17 cellular contexts compared by ENCODE assay signal in the genomic region with DNA sequence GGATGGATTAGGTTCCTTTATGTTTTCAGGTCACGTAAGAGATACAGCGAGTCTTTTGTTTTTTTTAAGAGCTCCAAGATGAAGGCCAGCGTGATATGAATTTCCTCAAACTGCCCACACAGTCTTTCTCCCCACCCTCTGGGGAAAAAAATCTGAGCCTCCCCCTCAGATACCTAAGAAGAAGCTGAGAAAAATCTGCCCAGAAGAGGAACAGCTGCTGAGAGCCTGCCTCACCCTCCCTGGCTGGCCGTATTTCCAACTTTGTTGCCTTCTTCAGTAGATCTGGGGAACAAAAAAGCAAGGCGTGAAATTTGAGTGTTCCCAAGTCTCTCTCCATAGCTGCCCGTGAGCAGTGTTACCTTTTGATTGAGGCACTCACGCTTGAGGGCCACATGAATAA.
A peak's percentile ranks its signal among the peaks of the same experiment; 100 is the strongest.
DNase-seq lines count a peak whose midpoint lies in the region; ATAC-seq and TF ChIP-seq lines count a peak whose summit lies in the region.
"Had no signal": no experiment of that assay in that cellular context is flagged by ENCODE, and none has a peak within 500 bp of the region (broad histone marks: within the 10 kb centered on the region; RNA-seq: fewer than 3 reads in every experiment).

No MANE protein-coding gene starts in this region.

- TF ChIP-seq CTCF in Caco-2 (IDR thresholded peaks at IDR 0.05; ENCODE audit: insufficient read depth in 1 of 2, low read depth in 1 of 2, low read length in 1 of 2, severe bottlenecking in 1 of 2, unreplicated experiment in 1 of 2) (no peak), dorsolateral prefrontal cortex (IDR thresholded peaks at IDR 0.05 in 54 of 56, conservative IDR thresholded peaks at IDR 0.05 in 2 of 56; ENCODE audit: low read depth in 1 of 56, partially characterized antibody in 56 of 56) (no peak), nephron progenitor cell (IDR thresholded peaks at IDR 0.05) (no peak), suprapubic skin (IDR thresholded peaks at IDR 0.05) (no peak)

- H3K9me3 ChIP-seq in Caco-2 (peaks cover 13% of the 10 kb centered on the region), suprapubic skin (no peaks in the 10 kb centered on the region)

- no peak overlapping the region for H3K4me3 Mint-ChIP-seq in Caco-2 (ENCODE audit: unreplicated experiment)
- H3K4me3 Mint-ChIP-seq in nephron progenitor cell = no peak overlapping the region
- no peak overlapping the region for H3K4me3 Mint-ChIP-seq in stimulated activated naive B cell treated with anti-CD40 and anti-IgM and Interleukin-4, amounts not matched to agents 10 μg/mL and 1 μg/mL and 100 μg/mL, for 72 hours
- H3K4me3 Mint-ChIP-seq: CD4-positive, alpha-beta T cell had no signal

- TF ChIP-seq POLR2A in suprapubic skin (IDR thresholded peaks at IDR 0.05) = no peak

- TF ChIP-seq EP300 in suprapubic skin (IDR thresholded peaks at IDR 0.05) = no peak

- no peaks in the 10 kb centered on the region for H3K27me3 Mint-ChIP-seq in Caco-2 (ENCODE audit: insufficient read depth, unreplicated experiment)
- peaks cover 3% of the 10 kb centered on the region for H3K27me3 Mint-ChIP-seq in nephron progenitor cell (ENCODE audit: low read depth, poor library complexity)
- peaks cover 0 to 6% of the 10 kb centered on the region in 2 donors for H3K27me3 Mint-ChIP-seq in stimulated activated naive B cell treated with anti-CD40 and anti-IgM and Interleukin-4, amounts not matched to agents 10 μg/mL and 1 μg/mL and 100 μg/mL, for 72 hours

- ATAC-seq in HG03097 (IDR thresholded peaks at IDR 0.05; ENCODE audit: low FRiP score, unreplicated experiment) = no peak
- no peak for ATAC-seq in stimulated activated naive B cell treated with anti-CD40 and anti-IgM and Interleukin-4, amounts not matched to agents 10 μg/mL and 1 μg/mL and 100 μg/mL, for 72 hours (replicated peaks)
- ATAC-seq: HCT116 had no signal

- H3K27ac ChIP-seq in dorsolateral prefrontal cortex = peak overlapping the region in 32 of 59 donors; percentile 9 to 81 (median 63)
- H3K27ac ChIP-seq in suprapubic skin = peak overlapping the region; percentile 79

- H3K4me3 ChIP-seq in Caco-2 (ENCODE audit: low read depth, low read length) (no peak overlapping the region), dorsolateral prefrontal cortex (peak overlapping the region in 1 of 59 donors; percentile 1), suprapubic skin (no peak overlapping the region)

- POLR2A ChIA-PET in Caco-2 (lab: Charles Lee) = no interaction called here

- DNase-seq in Caco-2 (no peak), dorsolateral prefrontal cortex (peak in 6 of 10 donors; percentile 15 to 59 (median 50)), nephron progenitor cell (no peak), suprapubic skin (ENCODE audit: low spot score in 2 of 2) (no peak), Ammon's horn (ENCODE audit: low spot score) (no peak)
- DNase-seq in activated CD4-positive, alpha-beta T cell treated with anti-CD3 and anti-CD28 coated beads for 1 hour = no peak
- DNase-seq in stimulated activated naive B cell treated with anti-CD40 and anti-IgM and Interleukin-4, amounts not matched to agents 10 μg/mL and 1 μg/mL and 100 μg/mL, for 72 hours = no peak
- DNase-seq: AML-193; CD4-positive, alpha-beta T cell; DMS79 treated with DMSO at 0.1 percent for 48 hours; GDM1; NCI-H1436 treated with DMSO at 0.1 percent for 48 hours; NCI-H2081; NCI-H69; NK-92 treated with Interleukin-12 subunit alpha and Interleukin-12 subunit beta, amount 100 ng/mL, for 24 hours had no signal

- BruUV-seq in Caco-2 (replicated peaks; lab: Mats Ljungman, UMichigan) = no TSS peak

- peaks cover 5% of the 10 kb centered on the region for H3K36me3 ChIP-seq in Caco-2 (ENCODE audit: control insufficient read depth, insufficient read depth, low read length)
- no peaks in the 10 kb centered on the region for H3K36me3 ChIP-seq in suprapubic skin

- H3K9me3 Mint-ChIP-seq in Caco-2 (ENCODE audit: unreplicated experiment) (no peaks in the 10 kb centered on the region), nephron progenitor cell (no peaks in the 10 kb centered on the region)
- peaks cover 0 to 4% of the 10 kb centered on the region in 2 donors for H3K9me3 Mint-ChIP-seq in stimulated activated naive B cell treated with anti-CD40 and anti-IgM and Interleukin-4, amounts not matched to agents 10 μg/mL and 1 μg/mL and 100 μg/mL, for 72 hours
- H3K9me3 Mint-ChIP-seq: CD4-positive, alpha-beta T cell had no signal

- intact Hi-C loops in Caco-2 (cut with micrococcal nuclease; ENCODE audit: unreplicated experiment) = loop anchor here (10.0 kb wide), 1 partner anchor 48 kb away; no protein-coding TSS in a partner anchor
- intact Hi-C loops in dorsolateral prefrontal cortex (cut with DNase I) = no loop called here

- H3K36me3 Mint-ChIP-seq in Caco-2 (ENCODE audit: insufficient read depth, unreplicated experiment) (peaks cover 11% of the 10 kb centered on the region), nephron progenitor cell (ENCODE audit: low read depth) (peaks cover 18% of the 10 kb centered on the region)
- H3K36me3 Mint-ChIP-seq in stimulated activated naive B cell treated with anti-CD40 and anti-IgM and Interleukin-4, amounts not matched to agents 10 μg/mL and 1 μg/mL and 100 μg/mL, for 72 hours = no peaks in the 10 kb centered on the region

- 76% methylated on average over 7 of the region's 7 CpGs for WGBS in suprapubic skin

- CTCF ChIA-PET in Caco-2 (lab: Charles Lee) = interaction anchor here (0.7 to 1.6 kb wide), 4 partner anchors 16 to 423 kb away, joined by 3 to 4 read pairs (median 3); no protein-coding TSS in a partner anchor

- H3K4me1 Mint-ChIP-seq in Caco-2 (ENCODE audit: low read depth, unreplicated experiment) = peaks cover 30% of the 10 kb centered on the region
- peaks cover 28% of the 10 kb centered on the region for H3K4me1 Mint-ChIP-seq in nephron progenitor cell
- H3K4me1 Mint-ChIP-seq in stimulated activated naive B cell treated with anti-CD40 and anti-IgM and Interleukin-4, amounts not matched to agents 10 μg/mL and 1 μg/mL and 100 μg/mL, for 72 hours = no peaks in the 10 kb centered on the region

- H3K27ac Mint-ChIP-seq in Caco-2 (ENCODE audit: unreplicated experiment) (peak overlapping the region; percentile 42), nephron progenitor cell (peak overlapping the region; percentile 87)
- no peak overlapping the region for H3K27ac Mint-ChIP-seq in stimulated activated naive B cell treated with anti-CD40 and anti-IgM and Interleukin-4, amounts not matched to agents 10 μg/mL and 1 μg/mL and 100 μg/mL, for 72 hours
- H3K27ac Mint-ChIP-seq: CD4-positive, alpha-beta T cell had no signal

- no peaks in the 10 kb centered on the region for H3K27me3 ChIP-seq in Caco-2 (replicated peaks; ENCODE audit: control insufficient read depth, insufficient read depth, low read length)
- H3K27me3 ChIP-seq in dorsolateral prefrontal cortex = no peaks in the 10 kb centered on the region
- H3K27me3 ChIP-seq in suprapubic skin = no peaks in the 10 kb centered on the region

- H3K4me1 ChIP-seq in Caco-2 (peaks cover 44% of the 10 kb centered on the region), suprapubic skin (peaks cover 22% of the 10 kb centered on the region)

Comparison
In these comparisons a context has a peak if more than half of its experiments do, and no peak if none do; other contexts are left out.
1. DNase-seq: peak in dorsolateral prefrontal cortex (6 of 10); none in Caco-2 (0 of 2), nephron progenitor cell (single experiment), suprapubic skin (0 of 2), Ammon's horn (single experiment), activated CD4-positive, alpha-beta T cell treated with anti-CD3 and anti-CD28 coated beads for 1 hour (single experiment) and stimulated activated naive B cell treated with anti-CD40 and anti-IgM and Interleukin-4, amounts not matched to agents 10 μg/mL and 1 μg/mL and 100 μg/mL, for 72 hours (single experiment).